Comparison of ENCODE assay signal across 1 cellular context in genomic region chr2:1489486-1489885, GRCh38.
TF ChIP-seq lines count a peak whose summit lies in the region.

No MANE protein-coding gene starts in this region.

TF ChIP-seq in H1, 55 proteins besides CTCF, POLR2A, EP300 and RAD21:
- TF ChIP-seq RFX5 (IDR thresholded peaks at IDR 0.05; ENCODE audit: borderline replicate concordance, low read depth, low read length) (no peak), CTBP2 (IDR thresholded peaks at IDR 0.05; ENCODE audit: borderline replicate concordance, insufficient read depth, insufficient read length, low read length) (no peak), TAF1 (IDR thresholded peaks at IDR 0.05; ENCODE audit: low read depth, low read length) (no peak), CHD2 (IDR thresholded peaks at IDR 0.05; ENCODE audit: low read length) (no peak), RNF2 (IDR thresholded peaks at IDR 0.05; ENCODE audit: borderline replicate concordance, low read depth, low read length, missing control alignments, poor library complexity, severe bottlenecking) (no peak), ATF2 (IDR thresholded peaks at IDR 0.05; ENCODE audit: low read length) (no peak), E2F6 (IDR thresholded peaks at IDR 0.05) (no peak), KDM1A (IDR thresholded peaks at IDR 0.05; ENCODE audit: borderline replicate concordance, low read length) (no peak)
